28 cellular contexts compared by ENCODE assay signal in genomic region chr7:140007051-140007690, GRCh38.
"Had no signal": no experiment of that assay in that cellular context is flagged by ENCODE, and none has a peak within 500 bp of the region (broad histone marks: within the 10 kb centered on the region; RNA-seq: fewer than 3 reads in every experiment).

No MANE protein-coding gene starts in this region.

- H3K79me2 ChIP-seq: hepatocyte had no signal

- H3K27me3 ChIP-seq: colonic mucosa, gastrocnemius medialis, hepatocyte, left lung, suprapubic skin, thyroid gland had no signal

- FAIRE-seq: small intestine had no signal

- H3K4me1 Mint-ChIP-seq: naive thymus-derived CD8-positive, alpha-beta T cell; stimulated activated naive CD8-positive, alpha-beta T cell treated with anti-CD3 and anti-CD28 coated beads, Interleukin-15, amount 100 ng/mL, for 72 hours had no signal

- H3K9me3 Mint-ChIP-seq: dendritic cell treated with granulocyte-macrophage colony-stimulating factor and Interleukin-4, amounts not matched to agents 40 ng/mL and 50 ng/mL, for 4 days; endodermal cell; naive thymus-derived CD8-positive, alpha-beta T cell; nephron progenitor cell; stimulated activated naive CD8-positive, alpha-beta T cell treated with anti-CD3 and anti-CD28 coated beads, Interleukin-15, amount 100 ng/mL, for 72 hours had no signal

- ATAC-seq: esophagus mucosa; gastrocnemius medialis; left cardiac atrium; left lung; naive thymus-derived CD8-positive, alpha-beta T cell; psoas muscle; right cardiac atrium; stimulated activated naive CD8-positive, alpha-beta T cell treated with anti-CD3 and anti-CD28 coated beads, Interleukin-15, amount 100 ng/mL, for 72 hours had no signal

- H3K4me2 ChIP-seq: hepatocyte had no signal

- H2AFZ ChIP-seq: hepatocyte had no signal

- DNase-seq: colonic mucosa; effector CD8-positive, alpha-beta T cell; endodermal cell; foreskin fibroblast; gastrocnemius medialis; left cardiac atrium; left lung; mesendoderm; midbrain; naive thymus-derived CD8-positive, alpha-beta T cell; nephron progenitor cell; nucleus accumbens; psoas muscle; right cardiac atrium; small intestine; stimulated activated CD4-positive, alpha-beta T cell treated with anti-CD3 and anti-CD28 coated beads, Interleukin-12 subunit alpha, Interleukin-12 subunit beta, amount 100 ng/mL, for 4 hours; stimulated activated CD4-positive, alpha-beta T cell treated with anti-CD3 and anti-CD28 coated beads, Interleukin-1b, Interleukin-23, amount 100 ng/mL, for 48 hours; stimulated activated CD4-positive, alpha-beta T cell treated with anti-CD3 and anti-CD28 coated beads, Interleukin-4, amount 100 ng/mL, for 1 hour; stimulated activated CD8-positive, alpha-beta memory T cell treated with anti-CD3 and anti-CD28 coated beads, Interleukin-4, amount 100 ng/mL, for 48 hours; stimulated activated naive CD4-positive, alpha-beta T cell; stimulated activated naive CD8-positive, alpha-beta T cell treated with anti-CD3 and anti-CD28 coated beads, Interleukin-15, amount 100 ng/mL, for 72 hours; thyroid gland; trophoblast cell had no signal

- H3K4me3 Mint-ChIP-seq: dendritic cell treated with granulocyte-macrophage colony-stimulating factor and Interleukin-4, amounts not matched to agents 40 ng/mL and 50 ng/mL, for 4 days; endodermal cell; naive thymus-derived CD8-positive, alpha-beta T cell; nephron progenitor cell; stimulated activated naive CD8-positive, alpha-beta T cell treated with anti-CD3 and anti-CD28 coated beads, Interleukin-15, amount 100 ng/mL, for 72 hours had no signal

- H3K4me1 ChIP-seq: colonic mucosa, gastrocnemius medialis, left lung, psoas muscle, suprapubic skin, thyroid gland had no signal

- H3K27ac Mint-ChIP-seq: dendritic cell treated with granulocyte-macrophage colony-stimulating factor and Interleukin-4, amounts not matched to agents 40 ng/mL and 50 ng/mL, for 4 days; endodermal cell; naive thymus-derived CD8-positive, alpha-beta T cell; nephron progenitor cell had no signal

- H3K4me3 ChIP-seq: colonic mucosa, gastrocnemius medialis, hepatocyte, left lung, psoas muscle, suprapubic skin, thyroid gland had no signal

- H3K9me3 ChIP-seq: colonic mucosa, gastrocnemius medialis, left lung, psoas muscle, suprapubic skin, thyroid gland had no signal

- H3K36me3 Mint-ChIP-seq: naive thymus-derived CD8-positive, alpha-beta T cell had no signal

- H3K27ac ChIP-seq: colonic mucosa, epithelial cell of prostate, gastrocnemius medialis, hepatocyte, left lung, psoas muscle, suprapubic skin, thyroid gland had no signal

- H3K27me3 Mint-ChIP-seq: dendritic cell treated with granulocyte-macrophage colony-stimulating factor and Interleukin-4, amounts not matched to agents 40 ng/mL and 50 ng/mL, for 4 days; naive thymus-derived CD8-positive, alpha-beta T cell; stimulated activated naive CD8-positive, alpha-beta T cell treated with anti-CD3 and anti-CD28 coated beads, Interleukin-15, amount 100 ng/mL, for 72 hours had no signal

- H3K36me3 ChIP-seq: colonic mucosa, gastrocnemius medialis, suprapubic skin, thyroid gland had no signal
